15 cellular contexts compared by ENCODE assay signal in the genomic region with DNA sequence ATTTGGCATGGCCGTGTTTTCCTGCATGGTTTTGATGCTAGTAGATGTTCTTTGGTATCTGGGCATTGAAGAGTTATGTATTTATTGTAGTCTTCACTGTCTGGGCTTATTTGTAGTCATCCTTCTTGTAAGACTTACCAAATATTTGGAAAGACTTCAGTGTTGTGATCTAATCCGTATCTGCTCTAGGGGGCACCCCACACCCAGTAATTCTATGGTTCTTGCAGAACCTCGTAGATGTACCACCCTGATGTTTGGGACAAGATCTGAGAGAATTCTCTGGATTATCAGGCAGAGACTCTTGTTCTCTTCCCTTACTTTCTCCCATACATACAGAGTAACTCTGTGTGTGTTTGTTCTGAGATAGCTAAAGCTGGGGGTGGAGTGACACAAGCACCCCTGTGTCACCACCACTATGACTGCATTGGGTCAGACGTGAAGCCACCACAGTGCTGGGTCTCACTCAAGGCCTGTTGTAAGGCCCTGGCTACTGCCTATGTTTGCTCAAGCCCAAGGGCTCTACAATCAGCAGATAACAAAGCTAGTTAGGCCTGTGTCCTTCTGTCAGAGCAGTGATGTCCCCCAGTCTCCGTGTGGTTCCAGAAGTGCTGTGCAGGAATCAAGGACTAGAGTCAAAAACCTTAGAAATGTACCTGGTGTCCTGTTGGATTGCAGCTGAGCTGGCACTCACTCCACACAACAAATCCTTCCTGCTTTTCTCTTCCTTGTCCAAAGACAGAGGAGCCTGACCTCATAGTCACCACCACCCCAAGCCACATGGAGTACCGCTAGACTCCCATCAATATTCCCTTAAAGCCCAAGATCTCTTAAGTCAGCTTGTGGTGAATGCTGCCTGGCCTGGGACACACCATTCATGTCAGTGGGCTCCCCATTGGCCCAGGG. TPM values are rescaled to one million over a fixed set of nuclear protein-coding genes. Genes with fewer than 3 reads are reported as not detected.
DNase-seq lines count a peak whose midpoint lies in the region; ATAC-seq and TF ChIP-seq lines count a peak whose summit lies in the region.
"Had no signal": no experiment of that assay in that cellular context is flagged by ENCODE, and none has a peak within 500 bp of the region (broad histone marks: within the 10 kb centered on the region; RNA-seq: fewer than 3 reads in every experiment).

No MANE protein-coding gene starts in this region.

- TF ChIP-seq CTCF in Calu3 (IDR thresholded peaks at IDR 0.05; ENCODE audit: unreplicated experiment) (no peak), HCT116 (IDR thresholded peaks at IDR 0.05 in 2 of 3, conservative IDR thresholded peaks at IDR 0.05 in 1 of 3; ENCODE audit: borderline replicate concordance in 1 of 3, insufficient read depth in 1 of 3, low read depth in 2 of 3, low read length in 2 of 3) (peak; percentile 6 to 49 (median 34); a peak in 4 of 6 replicates), fibroblast of the aortic adventitia (IDR thresholded peaks at IDR 0.05; ENCODE audit: insufficient read depth, low read length) (no peak), testis (IDR thresholded peaks at IDR 0.05) (no peak)

- H3K4me1 ChIP-seq in HCT116 (ENCODE audit: control insufficient read depth in 1 of 2, insufficient read depth in 2 of 2, low read length in 2 of 2) (peaks cover 0 to 5% of the 10 kb centered on the region in 2 experiments; a peak in 1 of 4 replicates), testis (no peaks in the 10 kb centered on the region)
- H3K4me1 ChIP-seq: esophagus squamous epithelium had no signal

- POLR2A ChIA-PET in HCT116 (lab: Charles Lee), result no interaction called here

- H3K27me3 ChIP-seq in HCT116 (ENCODE audit: insufficient read depth, low read length), result no peaks in the 10 kb centered on the region
- H3K27me3 ChIP-seq in testis, result no peaks in the 10 kb centered on the region
- H3K27me3 ChIP-seq: esophagus squamous epithelium had no signal

- no peaks in the 10 kb centered on the region for H3K36me3 Mint-ChIP-seq in Calu3 (ENCODE audit: insufficient read depth, unreplicated experiment)
- H3K36me3 Mint-ChIP-seq: activated naive CD8-positive, alpha-beta T cell treated with anti-CD3 and anti-CD28 coated beads for 36 hours had no signal

- H3K4me3 ChIP-seq in HCT116 (replicated peaks in 1 of 2; ENCODE audit: low read depth in 1 of 2, low read length in 2 of 2) (no peak overlapping the region), fibroblast of the aortic adventitia (ENCODE audit: low read depth, low read length) (no peak overlapping the region), testis (no peak overlapping the region)
- H3K4me3 ChIP-seq: esophagus squamous epithelium had no signal

- no peaks in the 10 kb centered on the region for H3K9me3 ChIP-seq in HCT116 (ENCODE audit: control insufficient read depth in 1 of 2, insufficient read depth in 1 of 2, low read depth in 1 of 2, low read length in 2 of 2)
- H3K9me3 ChIP-seq in testis, result no peaks in the 10 kb centered on the region
- H3K9me3 ChIP-seq: esophagus squamous epithelium had no signal

- H3K9me2 ChIP-seq in HCT116 (ENCODE audit: insufficient read depth), result no peaks in the 10 kb centered on the region

- no peak overlapping the region for H3K4me3 Mint-ChIP-seq in Calu3 (ENCODE audit: low read depth, unreplicated experiment)
- H3K4me3 Mint-ChIP-seq: activated naive CD8-positive, alpha-beta T cell treated with anti-CD3 and anti-CD28 coated beads for 36 hours had no signal

- BruUV-seq in Calu3 (replicated peaks; lab: Mats Ljungman, UMichigan) (no TSS peak), HCT116 (replicated peaks; lab: Mats Ljungman, UMichigan) (no TSS peak)

- no peaks in the 10 kb centered on the region for H3K9me3 Mint-ChIP-seq in Calu3 (ENCODE audit: low read depth, unreplicated experiment)

- no peaks in the 10 kb centered on the region for H3K79me2 ChIP-seq in HCT116 (ENCODE audit: insufficient read depth, low read length)

- no peak overlapping the region for H3K9ac ChIP-seq in HCT116 (ENCODE audit: low read length)

- no peaks in the 10 kb centered on the region for H4K20me1 ChIP-seq in HCT116 (ENCODE audit: insufficient read depth)

- H3K4me1 Mint-ChIP-seq in Calu3 (ENCODE audit: low read depth, unreplicated experiment), result no peaks in the 10 kb centered on the region
- H3K4me1 Mint-ChIP-seq: activated naive CD8-positive, alpha-beta T cell treated with anti-CD3 and anti-CD28 coated beads for 36 hours had no signal

- 83 to 85% methylated on average over 6 of the region's 6 CpGs for WGBS in testis, 2 donors

- DNase-seq in Calu3 (peak; percentile 29), HCT116 (ENCODE audit: low read depth, low spot score) (peak; percentile 8), RKO (ENCODE audit: low spot score) (peak; percentile 22), fibroblast of the aortic adventitia (ENCODE audit: low read depth) (peak; percentile 8), testis (no peak), kidney glomerular epithelial cell (lab: John Stamatoyannopoulos, UW) (no peak)
- DNase-seq: activated naive CD8-positive, alpha-beta T cell treated with anti-CD3 and anti-CD28 coated beads for 36 hours; caudate nucleus; esophagus squamous epithelium; midbrain; NCI-H187 treated with DMSO at 0.1 percent for 48 hours; nucleus accumbens; stimulated activated naive CD4-positive, alpha-beta T cell had no signal

- TF ChIP-seq POLR2A in HCT116 (IDR thresholded peaks at IDR 0.05; ENCODE audit: borderline replicate concordance, extremely low read depth, insufficient read depth, insufficient read length), result no peak
- no peak for TF ChIP-seq POLR2A in testis (IDR thresholded peaks at IDR 0.05)

- TF ChIP-seq RAD21 in HCT116 (IDR thresholded peaks at IDR 0.05; ENCODE audit: low read depth), result peak; percentile 70

- H3K27me3 Mint-ChIP-seq in Calu3 (ENCODE audit: unreplicated experiment), result peaks cover 24% of the 10 kb centered on the region

- H3K27ac ChIP-seq in HCT116 (ENCODE audit: low read depth, low read length) (no peak overlapping the region), testis (no peak overlapping the region)
- H3K27ac ChIP-seq: esophagus squamous epithelium had no signal

- ATAC-seq in HCT116 (peak; percentile 63; the same call in 1 of the 2 replicates), GM18519 (IDR thresholded peaks at IDR 0.05; ENCODE audit: low FRiP score, unreplicated experiment) (no peak), GM18868 (IDR thresholded peaks at IDR 0.05; ENCODE audit: unreplicated experiment) (no peak)

- no peak overlapping the region for H3K4me2 ChIP-seq in HCT116 (ENCODE audit: low read length)

- CTCF ChIA-PET in Calu3 (lab: Charles Lee), result no interaction called here
- CTCF ChIA-PET in HCT116 (lab: Charles Lee), result interaction anchor here (0.8 kb wide), 1 partner anchor 53 kb away, joined by 3 read pairs; no protein-coding TSS in a partner anchor

- H2AFZ ChIP-seq in HCT116 (ENCODE audit: low read depth, low read length, poor library complexity, severe bottlenecking), result no peak overlapping the region

- H3K27ac Mint-ChIP-seq in Calu3 (ENCODE audit: unreplicated experiment), result no peak overlapping the region
- H3K27ac Mint-ChIP-seq: activated naive CD8-positive, alpha-beta T cell treated with anti-CD3 and anti-CD28 coated beads for 36 hours had no signal

- intact Hi-C loops in Calu3 (cut with micrococcal nuclease; ENCODE audit: unreplicated experiment) (no loop called here), HCT116 (cut with micrococcal nuclease) (loop anchor here (5.0 kb wide), 1 partner anchor 39 kb away; no protein-coding TSS in a partner anchor), testis (cut with DNase I; ENCODE audit: low total_unique reads) (no loop called here)

- H3K36me3 ChIP-seq in HCT116 (ENCODE audit: control insufficient read depth in 1 of 2, insufficient read depth in 2 of 2, low read length in 2 of 2) (no peaks in the 10 kb centered on the region), testis (ENCODE audit: low read depth, missing control alignments) (no peaks in the 10 kb centered on the region)
- H3K36me3 ChIP-seq: esophagus squamous epithelium had no signal

- RAD21 ChIA-PET in HCT116 (lab: Charles Lee; ENCODE audit: low non-redundant PET in 1 of 2, low total read pairs in 2 of 2, uncharacterized antibody in 2 of 2, unreplicated experiment in 2 of 2), result no interaction called here

TF ChIP-seq in HCT116, 20 proteins besides CTCF, POLR2A, EP300 and RAD21:
- TF ChIP-seq CBX3 (IDR thresholded peaks at IDR 0.05; ENCODE audit: low read depth), result 0 out of 2 replicates have a peak, but pooled peaks have one; percentile 12
- TF ChIP-seq, protein P1, sequence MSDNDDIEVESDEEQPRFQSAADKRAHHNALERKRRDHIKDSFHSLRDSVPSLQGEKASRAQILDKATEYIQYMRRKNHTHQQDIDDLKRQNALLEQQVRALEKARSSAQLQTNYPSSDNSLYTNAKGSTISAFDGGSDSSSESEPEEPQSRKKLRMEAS (IDR thresholded peaks at IDR 0.05), result no peak
- TF ChIP-seq SP1 (IDR thresholded peaks at IDR 0.05; ENCODE audit: low read depth), result no peak
- TF ChIP-seq SRF (IDR thresholded peaks at IDR 0.05; ENCODE audit: low read depth), result no peak
- TF ChIP-seq, protein P2, sequence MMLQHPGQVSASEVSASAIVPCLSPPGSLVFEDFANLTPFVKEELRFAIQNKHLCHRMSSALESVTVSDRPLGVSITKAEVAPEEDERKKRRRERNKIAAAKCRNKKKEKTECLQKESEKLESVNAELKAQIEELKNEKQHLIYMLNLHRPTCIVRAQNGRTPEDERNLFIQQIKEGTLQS (IDR thresholded peaks at IDR 0.05), result no peak
- TF ChIP-seq JUND (IDR thresholded peaks at IDR 0.05), result no peak
- TF ChIP-seq TCF7L2 (IDR thresholded peaks at IDR 0.05; ENCODE audit: borderline replicate concordance, extremely low read depth, insufficient read depth, insufficient read length), result no peak

RNA-seq across cellular contexts. Expression of a gene that starts 9.5 kb away (rescaled TPM):
- total RNA-seq in Calu3 (2022) (0.24 and 0.28 TPM in 2 replicates), HCT116 (2021; ENCODE audit: unreplicated experiment) (0.59 TPM), fibroblast of the aortic adventitia (ENCODE audit: low replicate concordance) (0.09 TPM in 1 of 2 replicates, not detected in the other), testis (1 to 10 TPM; 1.4 to 2.9 TPM)
- 0.35 and 0.55 TPM in 2 replicates for polyA plus RNA-seq in HCT116 (2012)
- polyA plus RNA-seq in testis (ENCODE audit: insufficient read depth, low read depth, low replicate concordance), result 0.83 TPM

RNA-seq across cellular contexts. Expression of a gene that starts 13.7 kb away (rescaled TPM):
- total RNA-seq in Calu3 (2022) (not detected in 2 replicates), HCT116 (2021; ENCODE audit: unreplicated experiment) (not detected), fibroblast of the aortic adventitia (ENCODE audit: low replicate concordance) (not detected in 2 replicates), testis (under 1 TPM in 1 of 2 donors, not detected in 1; 0.43 TPM)
- polyA plus RNA-seq in HCT116 (2012), result 0.05 TPM in 1 of 2 replicates, not detected in the other
- polyA plus RNA-seq in testis (ENCODE audit: insufficient read depth, low read depth, low replicate concordance), result 0.46 TPM
- total RNA-seq: activated naive CD8-positive, alpha-beta T cell treated with anti-CD3 and anti-CD28 coated beads for 36 hours had no signal

RNA-seq across cellular contexts. Expression of a gene that starts 58.5 kb away (rescaled TPM):
- total RNA-seq in Calu3 (2022) (10.8 and 11.0 TPM in 2 replicates), HCT116 (2021; ENCODE audit: unreplicated experiment) (12.3 TPM), fibroblast of the aortic adventitia (ENCODE audit: low replicate concordance) (5.2 and 6.1 TPM in 2 replicates), testis (10 to 100 TPM; 21.0 to 21.7 TPM)
- 6.6 and 6.9 TPM in 2 replicates for polyA plus RNA-seq in HCT116 (2012)
- 15.3 TPM for polyA plus RNA-seq in testis (ENCODE audit: insufficient read depth, low read depth, low replicate concordance)

Comparison
In these comparisons a context has a peak if more than half of its experiments do, and no peak if none do; other contexts are left out.
1. DNase-seq: peak in Calu3 (single experiment), HCT116 (single experiment), RKO (single experiment) and fibroblast of the aortic adventitia (single experiment); none in testis (single experiment) and kidney glomerular epithelial cell (single experiment).
2. CTCF ChIP-seq: peak in HCT116 (3 of 3); none in Calu3 (single experiment), fibroblast of the aortic adventitia (single experiment) and testis (0 of 3).